8 cellular contexts compared by ENCODE assay signal in genomic region chr18:10560457-10561045, GRCh38. TPM values are rescaled to one million over a fixed set of nuclear protein-coding genes. Genes with fewer than 3 reads are reported as not detected.
DNase-seq lines count a peak whose midpoint lies in the region; ATAC-seq and TF ChIP-seq lines count a peak whose summit lies in the region.

No MANE protein-coding gene starts in this region.

- no peak overlapping the region for H3K4me3 ChIP-seq in lung

- TF ChIP-seq CTCF in lung (IDR thresholded peaks at IDR 0.05; ENCODE audit: control extremely low read depth, extremely low read depth), result peak; percentile 30

- peak; percentile 42 for DNase-seq in GM04504 (ENCODE audit: low read depth)
- peak; percentile 13 for DNase-seq in NCI-H226
- peak; percentile 58 for DNase-seq in activated CD4-positive, alpha-beta T cell treated with anti-CD3 and anti-CD28 coated beads, Interleukin-2, amount 50 U/mL, for 1 hour
- DNase-seq in ecto neural progenitor cell (ENCODE audit: low spot score), result peak; percentile 80
- DNase-seq in lung (ENCODE audit: low spot score), result peak; percentile 76
- peak in 2 of 3 donors; percentile 8 to 42 for DNase-seq in stimulated activated CD4-positive, alpha-beta T cell treated with anti-CD3 and anti-CD28 coated beads, TNF-alpha, amount 100 ng/mL, for 1 hour (ENCODE audit: low read depth in 3 of 3, low spot score in 1 of 3)

- H3K27me3 ChIP-seq in lung (ENCODE audit: control insufficient read depth, insufficient read depth), result no peaks in the 10 kb centered on the region

- H3K27ac ChIP-seq in lung (ENCODE audit: low read depth in 1 of 2, low read length in 1 of 2), result no peak overlapping the region

- ATAC-seq in HG02884 (IDR thresholded peaks at IDR 0.05; ENCODE audit: unreplicated experiment), result peak; percentile 63
- ATAC-seq in lung (ENCODE audit: insufficient read depth, low FRiP score), result no peak
- no peak for ATAC-seq in HG02973 (IDR thresholded peaks at IDR 0.05; ENCODE audit: unreplicated experiment)

- 30 to 37% methylated on average over 17 of the region's 17 CpGs for WGBS in lung, 2 donors

- peaks cover 0 to 2% of the 10 kb centered on the region in 2 donors for H3K9me3 ChIP-seq in lung (ENCODE audit: control insufficient read depth in 2 of 2, insufficient read depth in 1 of 2, low read length in 1 of 2)

- H3K4me1 ChIP-seq in lung (ENCODE audit: control insufficient read depth in 2 of 2, insufficient read depth in 2 of 2, low read length in 2 of 2), result peaks cover 0 to 3% of the 10 kb centered on the region in 2 donors

- H3K36me3 ChIP-seq in lung (ENCODE audit: control insufficient read depth in 2 of 2, insufficient read depth in 2 of 2, low read length in 2 of 2), result peaks cover 2 to 8% of the 10 kb centered on the region in 2 donors

RNA-seq across cellular contexts. Expression of gene NAPG, which starts 34.7 kb away (rescaled TPM):
- total RNA-seq in lung, result 10 to 100 TPM; 37.2 to 37.4 TPM
- 10 to 100 TPM; 12.7 to 15.1 TPM for polyA plus RNA-seq in lung

Comparison
In these comparisons a context has a peak if more than half of its experiments do, and no peak if none do; other contexts are left out.
1. DNase-seq: peak in every context shown above with its lines; median percentile 80 in ecto neural progenitor cell; 76 in lung; 58 in activated CD4-positive, alpha-beta T cell treated with anti-CD3 and anti-CD28 coated beads, Interleukin-2, amount 50 U/mL, for 1 hour; 42 in GM04504; 25 in stimulated activated CD4-positive, alpha-beta T cell treated with anti-CD3 and anti-CD28 coated beads, TNF-alpha, amount 100 ng/mL, for 1 hour; 13 in NCI-H226.